Comparison of ENCODE assay signal across 1 cellular context in genomic region chr11:92867913-92868619, GRCh38.
TF ChIP-seq lines count a peak whose summit lies in the region.

No MANE protein-coding gene starts in this region.

TF ChIP-seq in HEK293, 187 proteins besides CTCF, POLR2A, EP300 and RAD21 (continued from another document and continues in another):
- TF ChIP-seq ZNF580 (tag by site-specific recombination; IDR thresholded peaks at IDR 0.05) = peak; percentile 93
- no peak for TF ChIP-seq ZNF518A (tag by site-specific recombination; conservative IDR thresholded peaks at IDR 0.05; ENCODE audit: low read depth)
- 0 out of 2 replicates have a peak, but pooled peaks have one; percentile 34 for TF ChIP-seq ZNF549 (tag by site-specific recombination; IDR thresholded peaks at IDR 0.05)
- TF ChIP-seq ZIC2 (tag by site-specific recombination; IDR thresholded peaks at IDR 0.05) = peak; percentile 33; the same call in 1 of the 2 replicates
- TF ChIP-seq GFI1B (tag by site-specific recombination; IDR thresholded peaks at IDR 0.05) = 0 out of 2 replicates have a peak, but pooled peaks have one; percentile 54
- no peak for TF ChIP-seq ZNF335 (tag by site-specific recombination; conservative IDR thresholded peaks at IDR 0.05)
- peak; percentile 62; the same call in 1 of the 2 replicates for TF ChIP-seq TCF7L2 (IDR thresholded peaks at IDR 0.05; ENCODE audit: borderline replicate concordance, low read depth, low read length)
- TF ChIP-seq ZNF2 (tag by site-specific recombination; IDR thresholded peaks at IDR 0.05) = peak; percentile 67; the same call in 1 of the 2 replicates
- TF ChIP-seq ZNF623 (tag by site-specific recombination; IDR thresholded peaks at IDR 0.05) = no peak
- peak; percentile 82 for TF ChIP-seq ZNF629 (tag by site-specific recombination; IDR thresholded peaks at IDR 0.05)
- no peak for TF ChIP-seq ZBTB48 (tag by site-specific recombination; IDR thresholded peaks at IDR 0.05)
- TF ChIP-seq ZNF677 (tag by site-specific recombination; IDR thresholded peaks at IDR 0.05) = no peak
- TF ChIP-seq, protein P1, sequence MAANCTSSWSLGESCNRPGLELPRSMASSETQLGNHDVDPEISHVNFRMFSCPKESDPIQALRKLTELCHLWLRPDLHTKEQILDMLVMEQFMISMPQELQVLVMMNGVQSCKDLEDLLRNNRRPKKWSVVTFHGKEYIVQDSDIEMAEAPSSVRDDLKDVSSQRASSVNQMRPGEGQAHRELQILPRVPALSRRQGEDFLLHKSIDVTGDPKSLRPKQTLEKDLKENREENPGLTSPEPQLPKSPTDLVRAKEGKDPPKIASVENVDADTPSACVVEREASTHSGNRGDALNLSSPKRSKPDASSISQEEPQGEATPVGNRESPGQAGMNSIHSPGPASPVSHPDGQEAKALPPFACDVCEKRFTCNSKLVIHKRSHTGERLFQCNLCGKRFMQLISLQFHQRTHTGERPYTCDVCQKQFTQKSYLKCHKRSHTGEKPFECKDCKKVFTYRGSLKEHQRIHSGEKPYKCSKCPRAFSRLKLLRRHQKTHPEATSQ (tag by site-specific recombination; IDR thresholded peaks at IDR 0.05) = peak; percentile 24; the same call in 1 of the 2 replicates
- TF ChIP-seq ZNF555 (tag by site-specific recombination; conservative IDR thresholded peaks at IDR 0.05) = no peak
- no peak for TF ChIP-seq ZNF571 (tag by site-specific recombination; IDR thresholded peaks at IDR 0.05)
- TF ChIP-seq MEIS1 (CRISPR knock-in tag; IDR thresholded peaks at IDR 0.05; ENCODE audit: borderline replicate concordance) = no peak
- TF ChIP-seq ZNF791 (tag by site-specific recombination; IDR thresholded peaks at IDR 0.05) = no peak
- no peak for TF ChIP-seq SP3 (tag by site-specific recombination; IDR thresholded peaks at IDR 0.05)
- no peak for TF ChIP-seq ZNF560 (tag by site-specific recombination; IDR thresholded peaks at IDR 0.05; ENCODE audit: borderline replicate concordance)
- TF ChIP-seq ZNF423 (tag by site-specific recombination; IDR thresholded peaks at IDR 0.05) = no peak; the same call in 1 of the 2 replicates
- TF ChIP-seq, protein P2, sequence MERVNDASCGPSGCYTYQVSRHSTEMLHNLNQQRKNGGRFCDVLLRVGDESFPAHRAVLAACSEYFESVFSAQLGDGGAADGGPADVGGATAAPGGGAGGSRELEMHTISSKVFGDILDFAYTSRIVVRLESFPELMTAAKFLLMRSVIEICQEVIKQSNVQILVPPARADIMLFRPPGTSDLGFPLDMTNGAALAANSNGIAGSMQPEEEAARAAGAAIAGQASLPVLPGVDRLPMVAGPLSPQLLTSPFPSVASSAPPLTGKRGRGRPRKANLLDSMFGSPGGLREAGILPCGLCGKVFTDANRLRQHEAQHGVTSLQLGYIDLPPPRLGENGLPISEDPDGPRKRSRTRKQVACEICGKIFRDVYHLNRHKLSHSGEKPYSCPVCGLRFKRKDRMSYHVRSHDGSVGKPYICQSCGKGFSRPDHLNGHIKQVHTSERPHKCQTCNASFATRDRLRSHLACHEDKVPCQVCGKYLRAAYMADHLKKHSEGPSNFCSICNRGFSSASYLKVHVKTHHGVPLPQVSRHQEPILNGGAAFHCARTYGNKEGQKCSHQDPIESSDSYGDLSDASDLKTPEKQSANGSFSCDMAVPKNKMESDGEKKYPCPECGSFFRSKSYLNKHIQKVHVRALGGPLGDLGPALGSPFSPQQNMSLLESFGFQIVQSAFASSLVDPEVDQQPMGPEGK (tag by site-specific recombination; IDR thresholded peaks at IDR 0.05) = peak; percentile 58; the same call in 1 of the 2 replicates
- TF ChIP-seq, protein P3, sequence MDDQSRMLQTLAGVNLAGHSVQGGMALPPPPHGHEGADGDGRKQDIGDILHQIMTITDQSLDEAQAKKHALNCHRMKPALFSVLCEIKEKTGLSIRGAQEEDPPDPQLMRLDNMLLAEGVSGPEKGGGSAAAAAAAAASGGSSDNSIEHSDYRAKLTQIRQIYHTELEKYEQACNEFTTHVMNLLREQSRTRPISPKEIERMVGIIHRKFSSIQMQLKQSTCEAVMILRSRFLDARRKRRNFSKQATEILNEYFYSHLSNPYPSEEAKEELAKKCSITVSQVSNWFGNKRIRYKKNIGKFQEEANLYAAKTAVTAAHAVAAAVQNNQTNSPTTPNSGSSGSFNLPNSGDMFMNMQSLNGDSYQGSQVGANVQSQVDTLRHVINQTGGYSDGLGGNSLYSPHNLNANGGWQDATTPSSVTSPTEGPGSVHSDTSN (CRISPR knock-in tag; IDR thresholded peaks at IDR 0.05) = no peak
- TF ChIP-seq ZNF433 (tag by site-specific recombination; IDR thresholded peaks at IDR 0.05; ENCODE audit: low read depth) = no peak
- TF ChIP-seq GLIS1 (tag by site-specific recombination; IDR thresholded peaks at IDR 0.05) = peak; percentile 64
- TF ChIP-seq OSR2 (tag by site-specific recombination; IDR thresholded peaks at IDR 0.05) = peak; percentile 95
- peak; percentile 92 for TF ChIP-seq ZBTB44 (tag by site-specific recombination; IDR thresholded peaks at IDR 0.05)
- TF ChIP-seq KLF17 (tag by site-specific recombination; IDR thresholded peaks at IDR 0.05) = no peak
- TF ChIP-seq ZNF280D (tag by site-specific recombination; IDR thresholded peaks at IDR 0.05) = no peak
- TF ChIP-seq BCL11B (tag by site-specific recombination; IDR thresholded peaks at IDR 0.05; ENCODE audit: low read depth) = no peak
- no peak for TF ChIP-seq SETDB1 (IDR thresholded peaks at IDR 0.05; ENCODE audit: insufficient read length, low read length)
- TF ChIP-seq ZNF18 (tag by site-specific recombination; IDR thresholded peaks at IDR 0.05) = peak; percentile 96
- peak; percentile 9; the same call in 1 of the 2 replicates for TF ChIP-seq ZNF768 (tag by site-specific recombination; IDR thresholded peaks at IDR 0.05)
- TF ChIP-seq ZFP37 (tag by site-specific recombination; IDR thresholded peaks at IDR 0.05) = no peak
- no peak for TF ChIP-seq ZNF658 (tag by site-specific recombination; IDR thresholded peaks at IDR 0.05)
- TF ChIP-seq, protein P4, sequence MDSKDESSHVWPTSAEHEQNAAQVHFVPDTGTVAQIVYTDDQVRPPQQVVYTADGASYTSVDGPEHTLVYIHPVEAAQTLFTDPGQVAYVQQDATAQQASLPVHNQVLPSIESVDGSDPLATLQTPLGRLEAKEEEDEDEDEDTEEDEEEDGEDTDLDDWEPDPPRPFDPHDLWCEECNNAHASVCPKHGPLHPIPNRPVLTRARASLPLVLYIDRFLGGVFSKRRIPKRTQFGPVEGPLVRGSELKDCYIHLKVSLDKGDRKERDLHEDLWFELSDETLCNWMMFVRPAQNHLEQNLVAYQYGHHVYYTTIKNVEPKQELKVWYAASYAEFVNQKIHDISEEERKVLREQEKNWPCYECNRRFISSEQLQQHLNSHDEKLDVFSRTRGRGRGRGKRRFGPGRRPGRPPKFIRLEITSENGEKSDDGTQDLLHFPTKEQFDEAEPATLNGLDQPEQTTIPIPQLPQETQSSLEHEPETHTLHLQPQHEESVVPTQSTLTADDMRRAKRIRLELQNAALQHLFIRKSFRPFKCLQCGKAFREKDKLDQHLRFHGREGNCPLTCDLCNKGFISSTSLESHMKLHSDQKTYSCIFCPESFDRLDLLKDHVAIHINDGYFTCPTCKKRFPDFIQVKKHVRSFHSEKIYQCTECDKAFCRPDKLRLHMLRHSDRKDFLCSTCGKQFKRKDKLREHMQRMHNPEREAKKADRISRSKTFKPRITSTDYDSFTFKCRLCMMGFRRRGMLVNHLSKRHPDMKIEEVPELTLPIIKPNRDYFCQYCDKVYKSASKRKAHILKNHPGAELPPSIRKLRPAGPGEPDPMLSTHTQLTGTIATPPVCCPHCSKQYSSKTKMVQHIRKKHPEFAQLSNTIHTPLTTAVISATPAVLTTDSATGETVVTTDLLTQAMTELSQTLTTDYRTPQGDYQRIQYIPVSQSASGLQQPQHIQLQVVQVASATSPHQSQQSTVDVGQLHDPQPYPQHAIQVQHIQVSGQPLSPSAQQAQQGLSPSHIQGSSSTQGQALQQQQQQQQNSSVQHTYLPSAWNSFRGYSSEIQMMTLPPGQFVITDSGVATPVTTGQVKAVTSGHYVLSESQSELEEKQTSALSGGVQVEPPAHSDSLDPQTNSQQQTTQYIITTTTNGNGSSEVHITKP (tag by site-specific recombination; IDR thresholded peaks at IDR 0.05) = 0 out of 2 replicates have a peak, but pooled peaks have one; percentile 24
- TF ChIP-seq ZNF274 (IDR thresholded peaks at IDR 0.05; ENCODE audit: low read length) = no peak
- TF ChIP-seq ZNF274 (tag by site-specific recombination; IDR thresholded peaks at IDR 0.05; ENCODE audit: borderline replicate concordance) = no peak
- no peak for TF ChIP-seq ZNF670 (tag by site-specific recombination; IDR thresholded peaks at IDR 0.05; ENCODE audit: low read depth)
